ENCODE assay signal across 8 cellular contexts in genomic region chr7:149625339-149625946, GRCh38.
A peak's percentile ranks its signal among the peaks of the same experiment; 100 is the strongest.
DNase-seq lines count a peak whose midpoint lies in the region; FAIRE-seq and TF ChIP-seq lines count a peak whose summit lies in the region.

No MANE protein-coding gene starts in this region.

- H3K4me3 Mint-ChIP-seq in dendritic cell treated with granulocyte-macrophage colony-stimulating factor and Interleukin-4, amounts not matched to agents 40 ng/mL and 50 ng/mL, for 4 days = peak overlapping the region; percentile 95

- WGBS in lower leg skin, 2 donors = 35 to 49% methylated on average over 17 of the region's 17 CpGs

- peaks cover 2% of the 10 kb centered on the region for H3K27me3 Mint-ChIP-seq in dendritic cell treated with granulocyte-macrophage colony-stimulating factor and Interleukin-4, amounts not matched to agents 40 ng/mL and 50 ng/mL, for 4 days

- H3K4me1 Mint-ChIP-seq in dendritic cell treated with granulocyte-macrophage colony-stimulating factor and Interleukin-4, amounts not matched to agents 40 ng/mL and 50 ng/mL, for 4 days (ENCODE audit: low read depth) = peaks cover 37% of the 10 kb centered on the region

- DNase-seq in GM12892 (ENCODE audit: insufficient read length) = peak; percentile 42
- DNase-seq in MV-4-11 (lab: John Stamatoyannopoulos, UW) = peak; percentile 48
- DNase-seq in activated CD4-positive, alpha-beta T cell treated with anti-CD3 and anti-CD28 coated beads for 4 hours = peak; percentile 45 to 47
- DNase-seq in lower leg skin (ENCODE audit: low spot score in 2 of 2) = peak; percentile 22 to 88
- peak; percentile 50 to 62 for DNase-seq in stimulated activated CD4-positive, alpha-beta T cell treated with anti-CD3 and anti-CD28 coated beads, Interleukin-2, amount 100 ng/mL, for 48 hours
- DNase-seq in NCI-H1436 (lab: John Stamatoyannopoulos, UW) = no peak

- TF ChIP-seq CTCF in lower leg skin (IDR thresholded peaks at IDR 0.05) = no peak

- intact Hi-C loops in dendritic cell treated with granulocyte-macrophage colony-stimulating factor and Interleukin-4, amounts not matched to agents 40 ng/mL and 50 ng/mL, for 4 days (cut with micrococcal nuclease) = loop anchor here (2.0 kb wide), 3 partner anchors 131 to 363 kb away; partner anchors contain the start of gene ZNF783
- intact Hi-C loops in lower leg skin (cut with DNase I; ENCODE audit: low total_unique reads) = no loop called here

- no peak for TF ChIP-seq POLR2A in GM12892 (IDR thresholded peaks at IDR 0.05; ENCODE audit: low read depth, low read length)
- no peak for TF ChIP-seq POLR2A in lower leg skin (IDR thresholded peaks at IDR 0.05)

- H3K4me3 ChIP-seq in lower leg skin (ENCODE audit: low read depth, poor library complexity, severe bottlenecking) = no peak overlapping the region

- H3K9me3 Mint-ChIP-seq in dendritic cell treated with granulocyte-macrophage colony-stimulating factor and Interleukin-4, amounts not matched to agents 40 ng/mL and 50 ng/mL, for 4 days = no peaks in the 10 kb centered on the region

- H3K27ac Mint-ChIP-seq in dendritic cell treated with granulocyte-macrophage colony-stimulating factor and Interleukin-4, amounts not matched to agents 40 ng/mL and 50 ng/mL, for 4 days = no peak overlapping the region

- FAIRE-seq in A204.1 (lab: Jason Lieb, UNC) = peak; percentile 91
- no peak for FAIRE-seq in GM12892 (lab: Jason Lieb, UNC)

- peaks cover 29% of the 10 kb centered on the region for H3K36me3 Mint-ChIP-seq in dendritic cell treated with granulocyte-macrophage colony-stimulating factor and Interleukin-4, amounts not matched to agents 40 ng/mL and 50 ng/mL, for 4 days (ENCODE audit: low read depth)
